In the genomic region with DNA sequence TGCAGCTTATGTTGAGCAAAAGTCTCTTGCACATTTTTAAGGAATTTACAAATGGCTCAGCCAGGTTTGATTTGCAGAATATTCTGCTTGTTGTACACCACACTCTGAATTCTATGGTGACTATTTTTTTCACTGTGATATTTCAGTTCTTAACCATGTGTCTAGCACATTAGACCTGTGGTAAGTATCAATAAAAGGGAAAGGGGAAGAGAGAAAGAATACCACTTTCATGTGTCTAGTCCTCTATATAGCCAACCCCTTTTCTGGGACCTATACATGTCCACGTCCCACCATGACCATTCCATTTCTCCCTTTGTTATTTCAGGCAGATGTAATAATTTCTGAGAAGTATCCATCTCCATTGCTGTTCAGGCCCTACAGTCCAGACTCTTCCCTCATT, we compare ENCODE assay signal across 25 cellular contexts.
DNase-seq lines count a peak whose midpoint lies in the region; ATAC-seq, FAIRE-seq and TF ChIP-seq lines count a peak whose summit lies in the region.
"Had no signal": no experiment of that assay in that cellular context is flagged by ENCODE, and none has a peak within 500 bp of the region (broad histone marks: within the 10 kb centered on the region; RNA-seq: fewer than 3 reads in every experiment).

No MANE protein-coding gene starts in this region.

- DNase-seq in left ventricle myocardium inferior (no peak), heart right ventricle (no peak), GM12878 (ENCODE audit: low read depth, low spot score) (no peak), activated gamma-delta T cell (lab: John Stamatoyannopoulos, UW) (no peak), NCI-H2081 (lab: John Stamatoyannopoulos, UW) (no peak)
- DNase-seq: 8988T; CD4-positive, CD25-positive, alpha-beta regulatory T cell; DMS153; DND-41; MM.1S; NCI-H1048; NCI-H1417; NCI-H1694; NCI-H2171 treated with DMSO at 0.1 percent for 48 hours; NCI-H524 treated with DMSO at 0.1 percent for 48 hours; NCI-H774; SK-N-SH; SW 1271 had no signal

- BruUV-seq in GM12878 (replicated peaks; lab: Mats Ljungman, UMichigan) = no TSS peak

- 75 to 87% methylated on average over 1 of the region's 1 CpG for WGBS in heart right ventricle, 2 donors
- 0% methylated on average over 1 of the region's 1 CpG for WGBS in GM12878 (ENCODE audit: insufficient coverage, insufficient replicate concordance, low lambda C conversion rate, missing lambda C conversion rate)

- ATAC-seq in heart right ventricle = no peak
- ATAC-seq in GM21360 (IDR thresholded peaks at IDR 0.05; ENCODE audit: unreplicated experiment) = peak; percentile 65
- peak; percentile 83 for ATAC-seq in HG02884 (IDR thresholded peaks at IDR 0.05; ENCODE audit: unreplicated experiment)
- peak; percentile 76 for ATAC-seq in GM12878
- no peak for ATAC-seq in GM21576 (IDR thresholded peaks at IDR 0.05; ENCODE audit: unreplicated experiment)
- ATAC-seq: HCT116 had no signal

- H3K27me3 ChIP-seq in left ventricle myocardium inferior (ENCODE audit: low read depth) = no peaks in the 10 kb centered on the region
- H3K27me3 ChIP-seq in heart right ventricle = no peaks in the 10 kb centered on the region
- H3K27me3 ChIP-seq in GM12878 (replicated peaks in 1 of 2; ENCODE audit: control insufficient read depth in 2 of 2, insufficient read depth in 2 of 2, low read length in 1 of 2) = no peaks in the 10 kb centered on the region

- TF ChIP-seq POLR2A in GM12878 (IDR thresholded peaks at IDR 0.05; ENCODE audit: low read depth, low read length) = no peak

- no peak for TF ChIP-seq CTCF in left ventricle myocardium inferior (IDR thresholded peaks at IDR 0.05; ENCODE audit: borderline replicate concordance)
- no peak for TF ChIP-seq CTCF in heart right ventricle (IDR thresholded peaks at IDR 0.05)
- no peak for TF ChIP-seq CTCF in GM12878 (IDR thresholded peaks at IDR 0.05 in 2 of 3, conservative IDR thresholded peaks at IDR 0.05 in 1 of 3; ENCODE audit: control insufficient read depth in 2 of 3, extremely low read depth in 1 of 3, insufficient read depth in 1 of 3, low read depth in 3 of 3, low read length in 3 of 3)

- intact Hi-C loops in left ventricle myocardium inferior (cut with micrococcal nuclease) = no loop called here
- intact Hi-C loops in heart right ventricle (cut with DNase I) = no loop called here
- intact Hi-C loops in GM12878 (cut with micrococcal nuclease; ENCODE audit: unreplicated experiment) = no loop called here

- H3K36me3 ChIP-seq in left ventricle myocardium inferior = no peaks in the 10 kb centered on the region
- no peaks in the 10 kb centered on the region for H3K36me3 ChIP-seq in heart right ventricle
- no peaks in the 10 kb centered on the region for H3K36me3 ChIP-seq in GM12878 (ENCODE audit: control insufficient read depth in 2 of 2, insufficient read depth in 2 of 2, low read length in 1 of 2)

- H3K9me3 ChIP-seq in left ventricle myocardium inferior (replicated peaks) (no peaks in the 10 kb centered on the region), heart right ventricle (no peaks in the 10 kb centered on the region), GM12878 (replicated peaks; ENCODE audit: control insufficient read depth, insufficient read depth, low read length) (no peaks in the 10 kb centered on the region; the same call in 2 of the 3 replicates)
- H3K9me3 ChIP-seq: SK-N-SH had no signal

- H3K4me3 ChIP-seq in left ventricle myocardium inferior (no peak overlapping the region), heart right ventricle (no peak overlapping the region), GM12878 (no peak overlapping the region)

- TF ChIP-seq EP300 in GM12878 (IDR thresholded peaks at IDR 0.05; ENCODE audit: borderline replicate concordance in 1 of 2, control insufficient read depth in 1 of 2, low read depth in 2 of 2, low read length in 2 of 2) = no peak; a peak in 1 of 4 replicates

- RAD21 ChIA-PET in GM12878 (lab: Charles Lee; ENCODE audit: unreplicated experiment) = interaction anchor here (0.9 kb wide), 1 partner anchor 23 kb away, joined by 3 read pairs; no protein-coding TSS in a partner anchor

- no peaks in the 10 kb centered on the region for H4K20me1 ChIP-seq in GM12878 (ENCODE audit: control insufficient read depth, insufficient read depth)

- SMC1A ChIA-PET in GM12878 (lab: Charles Lee; ENCODE audit: uncharacterized antibody, unreplicated experiment) = interaction anchor here (1.1 kb wide), 1 partner anchor 32 kb away, joined by 3 read pairs; no protein-coding TSS in a partner anchor

- FAIRE-seq in GM12878 (lab: Jason Lieb, UNC) = no peak
- FAIRE-seq: GM19239 had no signal

- no peak overlapping the region for H3K4me2 ChIP-seq in GM12878 (ENCODE audit: control insufficient read depth, insufficient read depth)
- H3K4me2 ChIP-seq: KMS-11, SK-N-SH had no signal

- POLR2A ChIA-PET in GM12878 (lab: Charles Lee) = no interaction called here

- H2AFZ ChIP-seq in GM12878 (ENCODE audit: control insufficient read depth, low read depth, low read length) = no peak overlapping the region

- no peak for TF ChIP-seq RAD21 in GM12878 (IDR thresholded peaks at IDR 0.05; ENCODE audit: insufficient read depth, low read depth, low read length)

- H3K9ac ChIP-seq in GM12878 (ENCODE audit: control insufficient read depth, insufficient read depth, low read length) = no peak overlapping the region
- H3K9ac ChIP-seq: KMS-11, SK-N-SH had no signal

- CTCF ChIA-PET in GM12878 (lab: Yijun Ruan, JAX) = no interaction called here

- H3K79me2 ChIP-seq in GM12878 (ENCODE audit: control insufficient read depth, insufficient read depth, low read length) = no peaks in the 10 kb centered on the region

- in situ Hi-C loops in GM12878 (cut with MboI) = no loop called here

- H3K27ac ChIP-seq in left ventricle myocardium inferior (replicated peaks) (peak overlapping the region; percentile 46), heart right ventricle (peak overlapping the region in 1 of 10 donors; percentile 3), GM12878 (ENCODE audit: control insufficient read depth, insufficient read depth) (no peak overlapping the region)
- H3K27ac ChIP-seq: HL-60, KMS-11 had no signal

- H3K4me1 ChIP-seq in left ventricle myocardium inferior (peaks cover 4% of the 10 kb centered on the region), heart right ventricle (peaks cover 0 to 17% (median 0%) of the 10 kb centered on the region in 9 donors), GM12878 (ENCODE audit: control insufficient read depth, insufficient read depth, low read length) (peaks cover 3% of the 10 kb centered on the region; the same call in 1 of the 2 replicates)

TF ChIP-seq in GM12878, 131 proteins besides CTCF, POLR2A, EP300 and RAD21 (continues in another document):
- TF ChIP-seq SMARCA5 (IDR thresholded peaks at IDR 0.05) (no peak), SPI1 (IDR thresholded peaks at IDR 0.05; ENCODE audit: borderline replicate concordance, insufficient read depth, low read depth, low read length) (peak; percentile 44; the same call in 1 of the 2 replicates), EGR1 (IDR thresholded peaks at IDR 0.05; ENCODE audit: borderline replicate concordance in 1 of 2, low read depth in 2 of 2, low read length in 2 of 2) (no peak), CBFB (IDR thresholded peaks at IDR 0.05; ENCODE audit: low read depth) (no peak), CHD1 (IDR thresholded peaks at IDR 0.05; ENCODE audit: low read depth, low read length) (no peak), MXI1 (IDR thresholded peaks at IDR 0.05; ENCODE audit: low read depth, low read length) (no peak), RBBP5 (conservative IDR thresholded peaks at IDR 0.05) (no peak), SP1 (IDR thresholded peaks at IDR 0.05; ENCODE audit: low read depth, low read length) (no peak), ZNF384 (IDR thresholded peaks at IDR 0.05; ENCODE audit: borderline replicate concordance, low read depth, low read length) (peak; percentile 37; the same call in 1 of the 2 replicates)
- TF ChIP-seq, protein P1, sequence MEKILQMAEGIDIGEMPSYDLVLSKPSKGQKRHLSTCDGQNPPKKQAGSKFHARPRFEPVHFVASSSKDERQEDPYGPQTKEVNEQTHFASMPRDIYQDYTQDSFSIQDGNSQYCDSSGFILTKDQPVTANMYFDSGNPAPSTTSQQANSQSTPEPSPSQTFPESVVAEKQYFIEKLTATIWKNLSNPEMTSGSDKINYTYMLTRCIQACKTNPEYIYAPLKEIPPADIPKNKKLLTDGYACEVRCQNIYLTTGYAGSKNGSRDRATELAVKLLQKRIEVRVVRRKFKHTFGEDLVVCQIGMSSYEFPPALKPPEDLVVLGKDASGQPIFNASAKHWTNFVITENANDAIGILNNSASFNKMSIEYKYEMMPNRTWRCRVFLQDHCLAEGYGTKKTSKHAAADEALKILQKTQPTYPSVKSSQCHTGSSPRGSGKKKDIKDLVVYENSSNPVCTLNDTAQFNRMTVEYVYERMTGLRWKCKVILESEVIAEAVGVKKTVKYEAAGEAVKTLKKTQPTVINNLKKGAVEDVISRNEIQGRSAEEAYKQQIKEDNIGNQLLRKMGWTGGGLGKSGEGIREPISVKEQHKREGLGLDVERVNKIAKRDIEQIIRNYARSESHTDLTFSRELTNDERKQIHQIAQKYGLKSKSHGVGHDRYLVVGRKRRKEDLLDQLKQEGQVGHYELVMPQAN (conservative IDR thresholded peaks at IDR 0.05) = no peak
- TF ChIP-seq, protein P2, sequence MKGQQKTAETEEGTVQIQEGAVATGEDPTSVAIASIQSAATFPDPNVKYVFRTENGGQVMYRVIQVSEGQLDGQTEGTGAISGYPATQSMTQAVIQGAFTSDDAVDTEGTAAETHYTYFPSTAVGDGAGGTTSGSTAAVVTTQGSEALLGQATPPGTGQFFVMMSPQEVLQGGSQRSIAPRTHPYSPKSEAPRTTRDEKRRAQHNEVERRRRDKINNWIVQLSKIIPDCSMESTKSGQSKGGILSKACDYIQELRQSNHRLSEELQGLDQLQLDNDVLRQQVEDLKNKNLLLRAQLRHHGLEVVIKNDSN (IDR thresholded peaks at IDR 0.05; ENCODE audit: borderline replicate concordance, extremely low read length, insufficient read depth, low read depth, low read length) = no peak
- TF ChIP-seq, protein P3, sequence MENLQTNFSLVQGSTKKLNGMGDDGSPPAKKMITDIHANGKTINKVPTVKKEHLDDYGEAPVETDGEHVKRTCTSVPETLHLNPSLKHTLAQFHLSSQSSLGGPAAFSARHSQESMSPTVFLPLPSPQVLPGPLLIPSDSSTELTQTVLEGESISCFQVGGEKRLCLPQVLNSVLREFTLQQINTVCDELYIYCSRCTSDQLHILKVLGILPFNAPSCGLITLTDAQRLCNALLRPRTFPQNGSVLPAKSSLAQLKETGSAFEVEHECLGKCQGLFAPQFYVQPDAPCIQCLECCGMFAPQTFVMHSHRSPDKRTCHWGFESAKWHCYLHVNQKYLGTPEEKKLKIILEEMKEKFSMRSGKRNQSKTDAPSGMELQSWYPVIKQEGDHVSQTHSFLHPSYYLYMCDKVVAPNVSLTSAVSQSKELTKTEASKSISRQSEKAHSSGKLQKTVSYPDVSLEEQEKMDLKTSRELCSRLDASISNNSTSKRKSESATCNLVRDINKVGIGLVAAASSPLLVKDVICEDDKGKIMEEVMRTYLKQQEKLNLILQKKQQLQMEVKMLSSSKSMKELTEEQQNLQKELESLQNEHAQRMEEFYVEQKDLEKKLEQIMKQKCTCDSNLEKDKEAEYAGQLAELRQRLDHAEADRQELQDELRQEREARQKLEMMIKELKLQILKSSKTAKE (IDR thresholded peaks at IDR 0.05; ENCODE audit: low read depth, poor library complexity, severe bottlenecking) = peak; percentile 77

Comparison
In these comparisons a context has a peak if more than half of its experiments do, and no peak if none do; other contexts are left out.
1. ATAC-seq: peak in GM21360 (single experiment), HG02884 (single experiment) and GM12878 (single experiment); none in heart right ventricle (0 of 8) and GM21576 (single experiment).